1 cellular context compared by ENCODE assay signal in the genomic region with DNA sequence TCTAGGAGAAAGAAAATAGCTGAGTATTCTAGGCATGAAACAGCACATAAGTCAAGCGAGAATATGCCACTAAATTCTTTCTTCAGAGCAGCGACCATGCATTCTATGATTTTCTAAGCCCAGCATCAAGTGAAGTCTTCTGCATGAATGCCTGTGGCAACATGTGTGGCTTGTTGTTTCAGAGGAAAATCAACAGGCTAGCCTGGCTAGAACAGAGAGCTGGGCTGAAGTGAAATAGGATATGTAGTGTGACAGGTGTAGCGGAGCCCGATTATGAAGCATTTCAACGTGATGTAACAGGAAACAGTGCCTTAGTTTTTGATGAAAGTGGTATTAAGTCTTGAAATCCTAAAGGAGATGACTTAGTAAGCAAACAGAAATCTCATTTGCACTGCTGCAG.
TF ChIP-seq lines count a peak whose summit lies in the region.

No MANE protein-coding gene starts in this region.

TF ChIP-seq in GM23338, 12 proteins besides CTCF, POLR2A, EP300 and RAD21:
- TF ChIP-seq EZH2 (IDR thresholded peaks at IDR 0.05; ENCODE audit: low read depth, unreplicated experiment) (no peak), EZH2phosphoT487 (IDR thresholded peaks at IDR 0.05; ENCODE audit: unreplicated experiment) (no peak), ZNF114 (CRISPR knock-in tag; IDR thresholded peaks at IDR 0.05) (no peak), ZNF331 (CRISPR knock-in tag; IDR thresholded peaks at IDR 0.05; ENCODE audit: low read depth) (no peak), STAT1 (IDR thresholded peaks at IDR 0.05; ENCODE audit: unreplicated experiment) (no peak), CREB1 (CRISPR knock-in tag; IDR thresholded peaks at IDR 0.05; ENCODE audit: low read depth) (no peak), NANOG (IDR thresholded peaks at IDR 0.05; ENCODE audit: borderline replicate concordance) (no peak), POLR2AphosphoS5 (IDR thresholded peaks at IDR 0.05; ENCODE audit: low read depth) (no peak), JUNB (IDR thresholded peaks at IDR 0.05; ENCODE audit: unreplicated experiment) (no peak)
- TF ChIP-seq, protein P1, sequence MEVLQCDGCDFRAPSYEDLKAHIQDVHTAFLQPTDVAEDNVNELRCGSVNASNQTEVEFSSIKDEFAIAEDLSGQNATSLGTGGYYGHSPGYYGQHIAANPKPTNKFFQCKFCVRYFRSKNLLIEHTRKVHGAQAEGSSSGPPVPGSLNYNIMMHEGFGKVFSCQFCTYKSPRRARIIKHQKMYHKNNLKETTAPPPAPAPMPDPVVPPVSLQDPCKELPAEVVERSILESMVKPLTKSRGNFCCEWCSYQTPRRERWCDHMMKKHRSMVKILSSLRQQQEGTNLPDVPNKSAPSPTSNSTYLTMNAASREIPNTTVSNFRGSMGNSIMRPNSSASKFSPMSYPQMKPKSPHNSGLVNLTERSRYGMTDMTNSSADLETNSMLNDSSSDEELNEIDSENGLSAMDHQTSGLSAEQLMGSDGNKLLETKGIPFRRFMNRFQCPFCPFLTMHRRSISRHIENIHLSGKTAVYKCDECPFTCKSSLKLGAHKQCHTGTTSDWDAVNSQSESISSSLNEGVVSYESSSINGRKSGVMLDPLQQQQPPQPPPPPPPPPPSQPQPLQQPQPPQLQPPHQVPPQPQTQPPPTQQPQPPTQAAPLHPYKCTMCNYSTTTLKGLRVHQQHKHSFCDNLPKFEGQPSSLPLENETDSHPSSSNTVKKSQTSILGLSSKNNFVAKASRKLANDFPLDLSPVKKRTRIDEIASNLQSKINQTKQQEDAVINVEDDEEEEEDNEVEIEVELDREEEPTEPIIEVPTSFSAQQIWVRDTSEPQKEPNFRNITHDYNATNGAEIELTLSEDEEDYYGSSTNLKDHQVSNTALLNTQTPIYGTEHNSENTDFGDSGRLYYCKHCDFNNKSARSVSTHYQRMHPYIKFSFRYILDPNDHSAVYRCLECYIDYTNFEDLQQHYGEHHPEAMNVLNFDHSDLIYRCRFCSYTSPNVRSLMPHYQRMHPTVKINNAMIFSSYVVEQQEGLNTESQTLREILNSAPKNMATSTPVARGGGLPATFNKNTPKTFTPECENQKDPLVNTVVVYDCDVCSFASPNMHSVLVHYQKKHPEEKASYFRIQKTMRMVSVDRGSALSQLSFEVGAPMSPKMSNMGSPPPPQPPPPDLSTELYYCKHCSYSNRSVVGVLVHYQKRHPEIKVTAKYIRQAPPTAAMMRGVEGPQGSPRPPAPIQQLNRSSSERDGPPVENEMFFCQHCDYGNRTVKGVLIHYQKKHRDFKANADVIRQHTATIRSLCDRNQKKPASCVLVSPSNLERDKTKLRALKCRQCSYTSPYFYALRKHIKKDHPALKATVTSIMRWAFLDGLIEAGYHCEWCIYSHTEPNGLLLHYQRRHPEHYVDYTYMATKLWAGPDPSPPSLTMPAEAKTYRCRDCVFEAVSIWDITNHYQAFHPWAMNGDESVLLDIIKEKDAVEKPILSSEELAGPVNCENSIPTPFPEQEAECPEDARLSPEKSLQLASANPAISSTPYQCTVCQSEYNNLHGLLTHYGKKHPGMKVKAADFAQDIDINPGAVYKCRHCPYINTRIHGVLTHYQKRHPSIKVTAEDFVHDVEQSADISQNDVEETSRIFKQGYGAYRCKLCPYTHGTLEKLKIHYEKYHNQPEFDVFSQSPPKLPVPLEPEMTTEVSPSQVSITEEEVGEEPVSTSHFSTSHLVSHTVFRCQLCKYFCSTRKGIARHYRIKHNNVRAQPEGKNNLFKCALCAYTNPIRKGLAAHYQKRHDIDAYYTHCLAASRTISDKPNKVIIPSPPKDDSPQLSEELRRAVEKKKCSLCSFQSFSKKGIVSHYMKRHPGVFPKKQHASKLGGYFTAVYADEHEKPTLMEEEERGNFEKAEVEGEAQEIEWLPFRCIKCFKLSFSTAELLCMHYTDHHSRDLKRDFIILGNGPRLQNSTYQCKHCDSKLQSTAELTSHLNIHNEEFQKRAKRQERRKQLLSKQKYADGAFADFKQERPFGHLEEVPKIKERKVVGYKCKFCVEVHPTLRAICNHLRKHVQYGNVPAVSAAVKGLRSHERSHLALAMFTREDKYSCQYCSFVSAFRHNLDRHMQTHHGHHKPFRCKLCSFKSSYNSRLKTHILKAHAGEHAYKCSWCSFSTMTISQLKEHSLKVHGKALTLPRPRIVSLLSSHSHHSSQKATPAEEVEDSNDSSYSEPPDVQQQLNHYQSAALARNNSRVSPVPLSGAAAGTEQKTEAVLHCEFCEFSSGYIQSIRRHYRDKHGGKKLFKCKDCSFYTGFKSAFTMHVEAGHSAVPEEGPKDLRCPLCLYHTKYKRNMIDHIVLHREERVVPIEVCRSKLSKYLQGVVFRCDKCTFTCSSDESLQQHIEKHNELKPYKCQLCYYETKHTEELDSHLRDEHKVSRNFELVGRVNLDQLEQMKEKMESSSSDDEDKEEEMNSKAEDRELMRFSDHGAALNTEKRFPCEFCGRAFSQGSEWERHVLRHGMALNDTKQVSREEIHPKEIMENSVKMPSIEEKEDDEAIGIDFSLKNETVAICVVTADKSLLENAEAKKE (CRISPR knock-in tag; IDR thresholded peaks at IDR 0.05) = no peak
- TF ChIP-seq, protein P2, sequence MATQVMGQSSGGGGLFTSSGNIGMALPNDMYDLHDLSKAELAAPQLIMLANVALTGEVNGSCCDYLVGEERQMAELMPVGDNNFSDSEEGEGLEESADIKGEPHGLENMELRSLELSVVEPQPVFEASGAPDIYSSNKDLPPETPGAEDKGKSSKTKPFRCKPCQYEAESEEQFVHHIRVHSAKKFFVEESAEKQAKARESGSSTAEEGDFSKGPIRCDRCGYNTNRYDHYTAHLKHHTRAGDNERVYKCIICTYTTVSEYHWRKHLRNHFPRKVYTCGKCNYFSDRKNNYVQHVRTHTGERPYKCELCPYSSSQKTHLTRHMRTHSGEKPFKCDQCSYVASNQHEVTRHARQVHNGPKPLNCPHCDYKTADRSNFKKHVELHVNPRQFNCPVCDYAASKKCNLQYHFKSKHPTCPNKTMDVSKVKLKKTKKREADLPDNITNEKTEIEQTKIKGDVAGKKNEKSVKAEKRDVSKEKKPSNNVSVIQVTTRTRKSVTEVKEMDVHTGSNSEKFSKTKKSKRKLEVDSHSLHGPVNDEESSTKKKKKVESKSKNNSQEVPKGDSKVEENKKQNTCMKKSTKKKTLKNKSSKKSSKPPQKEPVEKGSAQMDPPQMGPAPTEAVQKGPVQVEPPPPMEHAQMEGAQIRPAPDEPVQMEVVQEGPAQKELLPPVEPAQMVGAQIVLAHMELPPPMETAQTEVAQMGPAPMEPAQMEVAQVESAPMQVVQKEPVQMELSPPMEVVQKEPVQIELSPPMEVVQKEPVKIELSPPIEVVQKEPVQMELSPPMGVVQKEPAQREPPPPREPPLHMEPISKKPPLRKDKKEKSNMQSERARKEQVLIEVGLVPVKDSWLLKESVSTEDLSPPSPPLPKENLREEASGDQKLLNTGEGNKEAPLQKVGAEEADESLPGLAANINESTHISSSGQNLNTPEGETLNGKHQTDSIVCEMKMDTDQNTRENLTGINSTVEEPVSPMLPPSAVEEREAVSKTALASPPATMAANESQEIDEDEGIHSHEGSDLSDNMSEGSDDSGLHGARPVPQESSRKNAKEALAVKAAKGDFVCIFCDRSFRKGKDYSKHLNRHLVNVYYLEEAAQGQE (IDR thresholded peaks at IDR 0.05; ENCODE audit: unreplicated experiment) = no peak
- TF ChIP-seq, protein P3, sequence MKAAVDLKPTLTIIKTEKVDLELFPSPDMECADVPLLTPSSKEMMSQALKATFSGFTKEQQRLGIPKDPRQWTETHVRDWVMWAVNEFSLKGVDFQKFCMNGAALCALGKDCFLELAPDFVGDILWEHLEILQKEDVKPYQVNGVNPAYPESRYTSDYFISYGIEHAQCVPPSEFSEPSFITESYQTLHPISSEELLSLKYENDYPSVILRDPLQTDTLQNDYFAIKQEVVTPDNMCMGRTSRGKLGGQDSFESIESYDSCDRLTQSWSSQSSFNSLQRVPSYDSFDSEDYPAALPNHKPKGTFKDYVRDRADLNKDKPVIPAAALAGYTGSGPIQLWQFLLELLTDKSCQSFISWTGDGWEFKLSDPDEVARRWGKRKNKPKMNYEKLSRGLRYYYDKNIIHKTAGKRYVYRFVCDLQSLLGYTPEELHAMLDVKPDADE (IDR thresholded peaks at IDR 0.05) = no peak
